ENCODE assay signal across 7 cellular contexts in genomic region chr14:50560929-50561280, GRCh38.
DNase-seq lines count a peak whose midpoint lies in the region; ATAC-seq and TF ChIP-seq lines count a peak whose summit lies in the region.

No MANE protein-coding gene starts in this region.

- no peaks in the 10 kb centered on the region for H3K27me3 ChIP-seq in layer of hippocampus (ENCODE audit: control insufficient read depth, insufficient read depth, low read length)

- H3K4me3 ChIP-seq in choroid plexus epithelial cell (ENCODE audit: low read depth, low read length): peak overlapping the region; percentile 71

- H3K27ac ChIP-seq in layer of hippocampus (ENCODE audit: low read depth, low read length): peak overlapping the region; percentile 95

- peak; percentile 31 for ATAC-seq in GM18511 (IDR thresholded peaks at IDR 0.05; ENCODE audit: unreplicated experiment)
- peak; percentile 54 to 59 for ATAC-seq in activated CD4-positive, CD25-positive, alpha-beta regulatory T cell treated with anti-CD3 and anti-CD28 coated beads, Interleukin-2, amount 50 U/mL, for 24 hours

- peak; percentile 56 to 80 for DNase-seq in NCI-H2081 (lab: John Stamatoyannopoulos, UW)
- peak; percentile 58 for DNase-seq in choroid plexus epithelial cell (ENCODE audit: low read depth)
- DNase-seq in stimulated activated CD4-positive, alpha-beta T cell treated with anti-CD3 and anti-CD28 coated beads, Interleukin-15, amount 100 ng/mL, for 24 hours: peak; percentile 79
- no peak for DNase-seq in GM20000 (ENCODE audit: low spot score)

- no peak for TF ChIP-seq CTCF in choroid plexus epithelial cell (conservative IDR thresholded peaks at IDR 0.05; ENCODE audit: low read depth, low read length)
- TF ChIP-seq CTCF in GM20000 (IDR thresholded peaks at IDR 0.05; ENCODE audit: extremely low read depth, missing control alignments): no peak
